ENCODE assay signal across 26 cellular contexts in the genomic region with DNA sequence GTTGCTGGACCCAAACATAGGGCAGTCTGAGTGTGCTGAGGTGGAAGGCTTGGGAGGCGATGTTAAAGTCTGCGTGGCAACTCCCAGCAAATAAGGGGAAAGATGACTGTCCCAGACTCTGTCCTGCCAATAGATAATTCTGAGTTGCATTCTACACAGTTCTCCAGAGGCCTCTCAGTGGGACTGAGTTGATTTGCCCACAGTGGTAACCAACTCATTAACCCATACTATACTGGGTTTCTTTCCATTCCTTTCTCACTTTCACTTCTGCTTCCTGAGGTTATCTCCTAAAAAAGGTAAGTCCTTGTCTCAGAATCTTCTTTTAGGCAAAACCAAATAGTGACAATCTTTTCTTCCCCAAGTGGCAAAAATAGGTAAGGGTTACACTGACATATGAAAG.
"Had no signal": no experiment of that assay in that cellular context is flagged by ENCODE, and none has a peak within 500 bp of the region (broad histone marks: within the 10 kb centered on the region; RNA-seq: fewer than 3 reads in every experiment).

No MANE protein-coding gene starts in this region.

- H3K27me3 Mint-ChIP-seq: activated B cell treated with CpG ODN at 0.5 μM for 24 hours; activated CD4-positive, alpha-beta T cell treated with anti-CD3 and anti-CD28 coated beads, Interleukin-2, amount 10 ng/mL, durations not matched to agents 24 days and 14 days; activated CD8-positive, alpha-beta memory T cell treated with anti-CD3 and anti-CD28 coated beads, Interleukin-2, amount 10 ng/mL, durations not matched to agents 7 days and 5 days; activated naive CD8-positive, alpha-beta T cell; activated T-cell treated with anti-CD3 and anti-CD28 coated beads, Interleukin-2, amount 50 U/mL, for 24 hours; T-helper 17 cell had no signal

- H3K4me2 ChIP-seq: PC-9 had no signal

- H3K27ac ChIP-seq: brain microvascular endothelial cell, cardiac muscle cell, PC-9 had no signal

- H2AFZ ChIP-seq: PC-9 had no signal

- H3K27me3 ChIP-seq: brain microvascular endothelial cell, cardiac muscle cell had no signal

- H3K4me1 Mint-ChIP-seq: activated B cell treated with CpG ODN at 0.5 μM for 24 hours; activated CD4-positive, alpha-beta T cell treated with anti-CD3 and anti-CD28 coated beads, Interleukin-2, amount 10 ng/mL, durations not matched to agents 24 days and 14 days; activated CD8-positive, alpha-beta memory T cell treated with anti-CD3 and anti-CD28 coated beads, Interleukin-2, amount 10 ng/mL, durations not matched to agents 7 days and 5 days; T-helper 17 cell had no signal

- DNase-seq: activated B cell treated with CpG ODN at 0.5 μM for 24 hours; activated CD4-positive, alpha-beta T cell treated with anti-CD3 and anti-CD28 coated beads for 1 hour; activated CD4-positive, alpha-beta T cell treated with anti-CD3 and anti-CD28 coated beads, Interleukin-2, amount 10 ng/mL, durations not matched to agents 24 days and 14 days; activated CD4-positive, alpha-beta T cell treated with anti-CD3 and anti-CD28 coated beads, Interleukin-2, amount 50 U/mL, for 48 hours; activated CD8-positive, alpha-beta memory T cell treated with anti-CD3 and anti-CD28 coated beads, Interleukin-2, amount 10 ng/mL, durations not matched to agents 7 days and 5 days; activated effector memory CD4-positive, alpha-beta T cell treated with anti-CD3 and anti-CD28 coated beads, Interleukin-2, amount 50 U/mL, for 16 hours; activated naive CD4-positive, alpha-beta T cell treated with Interleukin-2 at 50 U/mL for 16 hours; activated T-cell treated with anti-CD3 and anti-CD28 coated beads, Interleukin-2, amount 50 U/mL, for 24 hours; brain microvascular endothelial cell; MM.1S; NCI-H1092 treated with DMSO at 0.1 percent for 48 hours; NCI-H1417 treated with DMSO at 0.1 percent for 48 hours; NCI-H1694; NCI-H2029; NCI-H2107; NCI-H2171 treated with DMSO at 0.1 percent for 48 hours; NCI-H226; NCI-H526; NCI-H774; NK-92 treated with Interleukin-12 subunit alpha and Interleukin-12 subunit beta, amount 100 ng/mL, for 24 hours; SIG-M5; T-helper 17 cell; T-helper 9 cell had no signal

- H3K27ac Mint-ChIP-seq: activated B cell treated with CpG ODN at 0.5 μM for 24 hours; activated CD4-positive, alpha-beta T cell treated with anti-CD3 and anti-CD28 coated beads, Interleukin-2, amount 10 ng/mL, durations not matched to agents 24 days and 14 days; activated CD8-positive, alpha-beta memory T cell treated with anti-CD3 and anti-CD28 coated beads, Interleukin-2, amount 10 ng/mL, durations not matched to agents 7 days and 5 days; activated naive CD8-positive, alpha-beta T cell; activated T-cell treated with anti-CD3 and anti-CD28 coated beads, Interleukin-2, amount 50 U/mL, for 24 hours; T-helper 17 cell had no signal

- H3K36me3 ChIP-seq: brain microvascular endothelial cell, cardiac muscle cell had no signal

- H3K4me3 Mint-ChIP-seq: activated B cell treated with CpG ODN at 0.5 μM for 24 hours; activated CD4-positive, alpha-beta T cell treated with anti-CD3 and anti-CD28 coated beads, Interleukin-2, amount 10 ng/mL, durations not matched to agents 24 days and 14 days; activated CD8-positive, alpha-beta memory T cell treated with anti-CD3 and anti-CD28 coated beads, Interleukin-2, amount 10 ng/mL, durations not matched to agents 7 days and 5 days; activated naive CD8-positive, alpha-beta T cell; activated T-cell treated with anti-CD3 and anti-CD28 coated beads, Interleukin-2, amount 50 U/mL, for 24 hours; T-helper 17 cell had no signal

- H3K36me3 Mint-ChIP-seq: activated CD8-positive, alpha-beta memory T cell treated with anti-CD3 and anti-CD28 coated beads, Interleukin-2, amount 10 ng/mL, durations not matched to agents 7 days and 5 days; activated naive CD8-positive, alpha-beta T cell had no signal

- H3K4me3 ChIP-seq: cardiac muscle cell, PC-9 had no signal

- ATAC-seq: activated CD8-positive, alpha-beta memory T cell treated with anti-CD3 and anti-CD28 coated beads, Interleukin-2, amount 10 ng/mL, durations not matched to agents 7 days and 5 days; T-helper 17 cell had no signal
